8 cellular contexts compared by ENCODE assay signal in the genomic region with DNA sequence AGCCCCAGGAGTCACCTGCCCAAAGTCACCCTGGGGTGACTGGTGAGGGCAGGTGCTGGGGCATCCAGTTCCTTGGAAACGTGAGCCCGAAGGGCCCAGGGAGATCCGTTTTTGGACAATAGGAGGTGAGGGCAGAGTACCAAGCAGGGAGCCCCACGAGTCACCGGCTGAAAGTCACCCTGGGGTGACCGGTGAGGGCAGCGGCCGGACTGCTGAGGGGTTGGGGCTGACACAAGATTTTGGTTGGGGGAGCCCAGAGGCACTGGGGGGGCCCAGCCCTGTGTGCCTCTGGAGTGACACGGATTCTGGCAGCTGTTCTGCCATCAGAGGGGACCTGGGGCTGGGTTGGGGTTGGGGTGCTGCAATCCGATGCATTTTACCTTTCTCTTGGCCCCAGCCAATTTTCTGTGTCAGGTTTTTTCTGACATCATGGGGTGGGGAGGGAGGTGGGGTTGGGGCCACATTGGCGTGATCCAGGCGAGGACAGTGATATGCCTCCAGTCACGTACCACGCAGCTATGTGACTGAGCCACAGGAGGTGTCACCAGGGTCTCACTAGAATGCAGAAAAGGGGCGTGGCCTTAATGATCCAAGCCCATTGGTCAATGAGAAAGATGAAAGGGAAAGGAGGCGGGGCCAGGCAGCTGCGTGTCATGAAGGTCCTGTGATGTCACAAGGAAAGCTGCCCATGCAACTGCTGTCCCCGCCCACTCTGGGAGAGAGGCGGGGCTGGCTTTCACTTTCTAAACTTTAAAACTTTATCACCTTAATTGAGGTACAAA. TPM values are rescaled to one million over a fixed set of nuclear protein-coding genes. Genes with fewer than 3 reads are reported as not detected.
DNase-seq lines count a peak whose midpoint lies in the region; ATAC-seq and TF ChIP-seq lines count a peak whose summit lies in the region.
"Not testable (repeated sequence)": the region's sequence is repeated elsewhere in the genome, so short reads cannot be mapped to it uniquely, and the experiment has no call there.

No MANE protein-coding gene starts in this region.

- H3K36me3 ChIP-seq in DOHH2 (ENCODE audit: control insufficient read depth, low read length); OCI-LY7 (ENCODE audit: insufficient read depth, low read length); upper lobe of right lung: not testable (repeated sequence)

- peak; percentile 29 for ATAC-seq in upper lobe of right lung

- intact Hi-C loops in OCI-LY7 (cut with micrococcal nuclease; ENCODE audit: unreplicated experiment); upper lobe of right lung (cut with DNase I): not testable (repeated sequence)

- not testable (repeated sequence) for H3K27me3 ChIP-seq in DOHH2 (ENCODE audit: control insufficient read depth, low read length); upper lobe of right lung

- not testable (repeated sequence) for H3K9me3 ChIP-seq in DOHH2 (ENCODE audit: control insufficient read depth, insufficient read depth, low read length); OCI-LY7 (ENCODE audit: low read length); upper lobe of right lung

- DNase-seq in HT-29 (ENCODE audit: low spot score) (peak; percentile 66), OCI-LY7 (ENCODE audit: low spot score) (peak; percentile 99), fibroblast of mammary gland (ENCODE audit: low read depth) (peak; percentile 19)
- peak; percentile 50 for DNase-seq in activated CD4-positive, CD25-positive, alpha-beta regulatory T cell treated with anti-CD3 and anti-CD28 coated beads, Interleukin-2, amount 50 U/mL, for 72 hours
- peak; percentile 31 for DNase-seq in activated T-helper 9 cell treated with anti-CD3 and anti-CD28 coated beads, Interleukin-2, amount 50 U/mL, for 16 hours (ENCODE audit: low read depth)
- DNase-seq in stimulated activated CD4-positive, alpha-beta T cell treated with anti-CD3 and anti-CD28 coated beads, Interleukin-1b, Interleukin-23, amount 100 ng/mL, for 48 hours = peak; percentile 81
- DNase-seq in upper lobe of right lung = not testable (repeated sequence)

- H3K4me3 ChIP-seq in DOHH2 (ENCODE audit: low read length); fibroblast of mammary gland (ENCODE audit: control insufficient read depth, low read depth, low read length); upper lobe of right lung: not testable (repeated sequence)
- H3K4me3 ChIP-seq in OCI-LY7 (ENCODE audit: low read depth, low read length, poor library complexity, severe bottlenecking) = peak overlapping the region; percentile 54

- not testable (repeated sequence) for H3F3A ChIP-seq in DOHH2 (ENCODE audit: control insufficient read depth, insufficient read depth)

- H3K27ac ChIP-seq in DOHH2 (ENCODE audit: low read depth, low read length); OCI-LY7 (ENCODE audit: low read depth, low read length, poor library complexity, severe bottlenecking); upper lobe of right lung: not testable (repeated sequence)

- H4K20me1 ChIP-seq in DOHH2 (ENCODE audit: control insufficient read depth, insufficient read depth, low read depth, low read length); OCI-LY7 (ENCODE audit: insufficient read depth, low read length): not testable (repeated sequence)

- CTCF ChIA-PET in OCI-LY7 (lab: Charles Lee; ENCODE audit: unreplicated experiment) = not testable (repeated sequence)

- H3K79me2 ChIP-seq in DOHH2 (ENCODE audit: control insufficient read depth, low read length); OCI-LY7 (ENCODE audit: insufficient read depth, low read depth, low read length): not testable (repeated sequence)

- peaks cover 23% of the 10 kb centered on the region for H3K4me1 ChIP-seq in DOHH2 (ENCODE audit: control insufficient read depth, low read length)
- peaks cover 32% of the 10 kb centered on the region for H3K4me1 ChIP-seq in OCI-LY7 (ENCODE audit: insufficient read depth, low read length, poor library complexity, severe bottlenecking)
- not testable (repeated sequence) for H3K4me1 ChIP-seq in upper lobe of right lung

- not testable (repeated sequence) for H2AFZ ChIP-seq in OCI-LY7 (ENCODE audit: low read length)

- BruUV-seq in OCI-LY7 (replicated peaks; lab: Mats Ljungman, UMichigan) = not testable (repeated sequence)

- H3K4me2 ChIP-seq in DOHH2 (ENCODE audit: low read length) (peak overlapping the region; percentile 33), OCI-LY7 (ENCODE audit: low read length) (peak overlapping the region; percentile 54)

- TF ChIP-seq CTCF in DOHH2 (IDR thresholded peaks at IDR 0.05; ENCODE audit: low read depth, low read length, poor library complexity, severe bottlenecking); OCI-LY7 (conservative IDR thresholded peaks at IDR 0.05; ENCODE audit: low read length); fibroblast of mammary gland (conservative IDR thresholded peaks at IDR 0.05; ENCODE audit: control insufficient read depth, insufficient read depth, low read depth, low read length); upper lobe of right lung (IDR thresholded peaks at IDR 0.05): not testable (repeated sequence)

- POLR2A ChIA-PET in OCI-LY7 (lab: Charles Lee) = interaction anchor here (0.6 kb wide), 1 partner anchor 13 kb away, joined by 4 read pairs; no protein-coding TSS in a partner anchor

- H3K9me2 ChIP-seq in DOHH2 (replicated peaks; ENCODE audit: control insufficient read depth, low read length); OCI-LY7 (ENCODE audit: insufficient read depth, low read length): not testable (repeated sequence)

RNA-seq across cellular contexts. Expression of gene NIPA1, which starts 10.7 kb away (rescaled TPM):
- total RNA-seq in HT-29 (2014; rRNA removed; shearing (Covaris generic)) = 15.6 and 18.4 TPM in 2 replicates
- total RNA-seq in OCI-LY7 (2014; rRNA removed; shearing (Covaris generic)) = 30.9 and 40.3 TPM in 2 replicates
- 49.0 and 51.2 TPM in 2 replicates for total RNA-seq in OCI-LY7 (2022)
- 16.2 TPM for total RNA-seq in upper lobe of right lung
